ENCODE assay signal across 8 cellular contexts in genomic region chr2:28750316-28751101, GRCh38. TPM values are rescaled to one million over a fixed set of nuclear protein-coding genes. Genes with fewer than 3 reads are reported as not detected.
DNase-seq lines count a peak whose midpoint lies in the region; TF ChIP-seq lines count a peak whose summit lies in the region.

No MANE protein-coding gene starts in this region.

- peaks cover 32 to 46% (median 38%) of the 10 kb centered on the region in 10 experiments for H3K4me1 ChIP-seq in BLaER1 treated with 17β-estradiol and CSF1 and Interleukin-3, amounts not matched to agents 10 nM and 100 nM
- peaks cover 12% of the 10 kb centered on the region for H3K4me1 ChIP-seq in HEK293 (ENCODE audit: control insufficient read depth, insufficient read depth, low read length)
- H3K4me1 ChIP-seq in colonic mucosa: peaks cover 6% of the 10 kb centered on the region
- H3K4me1 ChIP-seq in stomach smooth muscle (ENCODE audit: control insufficient read depth, insufficient read depth, low read length): peaks cover 34% of the 10 kb centered on the region

- H3K4me2 ChIP-seq in BLaER1 treated with 17β-estradiol and CSF1 and Interleukin-3, amounts not matched to agents 10 nM and 100 nM: peak overlapping the region; percentile 77 to 96 (median 89)

- H3K27ac ChIP-seq in BLaER1 treated with 17β-estradiol and CSF1 and Interleukin-3, amounts not matched to agents 10 nM and 100 nM: peak overlapping the region; percentile 97 to 100 (median 98)
- peak overlapping the region; percentile 98 for H3K27ac ChIP-seq in HEK293 (ENCODE audit: extremely low read depth, low read depth, low read length)
- peak overlapping the region; percentile 95 for H3K27ac ChIP-seq in colonic mucosa
- peak overlapping the region; percentile 99 for H3K27ac ChIP-seq in stomach smooth muscle (ENCODE audit: low read length)

- CTCF ChIA-PET in HEK293 (lab: Yijun Ruan, JAX): interaction anchor here (1.9 to 2.4 kb wide), 2 partner anchors 155 to 184 kb away, joined by 10 to 19 read pairs; no protein-coding TSS in a partner anchor

- H3K36me3 ChIP-seq in BLaER1 treated with 17β-estradiol and CSF1 and Interleukin-3, amounts not matched to agents 10 nM and 100 nM: peaks cover 0 to 9% (median 0%) of the 10 kb centered on the region in 11 experiments; a peak in 1 of 22 replicates
- H3K36me3 ChIP-seq in HEK293 (ENCODE audit: control insufficient read depth in 2 of 2, insufficient read depth in 1 of 2, low read length in 2 of 2): no peaks in the 10 kb centered on the region
- H3K36me3 ChIP-seq in colonic mucosa: no peaks in the 10 kb centered on the region
- no peaks in the 10 kb centered on the region for H3K36me3 ChIP-seq in stomach smooth muscle (ENCODE audit: control insufficient read depth in 2 of 2, insufficient read depth in 2 of 2, low read length in 2 of 2)

- H3K9ac ChIP-seq in BLaER1 treated with 17β-estradiol and CSF1 and Interleukin-3, amounts not matched to agents 10 nM and 100 nM: peak overlapping the region; percentile 98 to 100 (median 99)
- H3K9ac ChIP-seq in colonic mucosa (ENCODE audit: low read depth in 2 of 2, low read length in 2 of 2) (peak overlapping the region; percentile 97 to 100), stomach smooth muscle (ENCODE audit: low read length in 2 of 2) (peak overlapping the region; percentile 89 to 94)

- POLR2A ChIA-PET in HEK293 (lab: Yijun Ruan, JAX): no interaction called here

- TF ChIP-seq CTCF in HEK293 (tag by site-specific recombination; IDR thresholded peaks at IDR 0.05) (no peak), colonic mucosa (IDR thresholded peaks at IDR 0.05) (no peak)

- peak overlapping the region; percentile 94 to 100 (median 98) for H3K4me3 ChIP-seq in BLaER1 treated with 17β-estradiol and CSF1 and Interleukin-3, amounts not matched to agents 10 nM and 100 nM
- peak overlapping the region; percentile 97 for H3K4me3 ChIP-seq in HEK293 (ENCODE audit: low read depth, low read length)
- peak overlapping the region; percentile 73 for H3K4me3 ChIP-seq in colonic mucosa
- peak overlapping the region; percentile 76 to 86 for H3K4me3 ChIP-seq in stomach smooth muscle (ENCODE audit: low read length in 2 of 2)

- no peaks in the 10 kb centered on the region for H3K27me3 ChIP-seq in BLaER1 treated with 17β-estradiol and CSF1 and Interleukin-3, amounts not matched to agents 10 nM and 100 nM
- no peaks in the 10 kb centered on the region for H3K27me3 ChIP-seq in colonic mucosa
- no peaks in the 10 kb centered on the region for H3K27me3 ChIP-seq in stomach smooth muscle (ENCODE audit: control insufficient read depth in 1 of 2, insufficient read depth in 2 of 2, low read length in 2 of 2)

- intact Hi-C loops in colonic mucosa (cut with DNase I): loop anchor here (5.0 to 10.0 kb wide), 3 partner anchors 128 to 186 kb away; no protein-coding TSS in a partner anchor

- H4K20me1 ChIP-seq in BLaER1 treated with 17β-estradiol and CSF1 and Interleukin-3, amounts not matched to agents 10 nM and 100 nM: peaks cover 26 to 35% (median 32%) of the 10 kb centered on the region in 11 experiments

- no peaks in the 10 kb centered on the region for H3K9me3 ChIP-seq in BLaER1 treated with 17β-estradiol and CSF1 and Interleukin-3, amounts not matched to agents 10 nM and 100 nM (replicated peaks in 1 of 11)
- H3K9me3 ChIP-seq in HEK293 (ENCODE audit: control insufficient read depth, insufficient read depth, low read depth, low read length) (no peaks in the 10 kb centered on the region), colonic mucosa (no peaks in the 10 kb centered on the region), stomach smooth muscle (ENCODE audit: control insufficient read depth in 2 of 2, low read length in 2 of 2) (no peaks in the 10 kb centered on the region)

- DNase-seq in T-helper 1 cell (peak in 3 of 5 donors; percentile 9 to 53 (median 17)), colonic mucosa (peak; percentile 38), lung microvascular endothelial cell (ENCODE audit: low read depth in 2 of 2) (peak; percentile 28 to 59), cerebellar nuclear complex (lab: John Stamatoyannopoulos, UW) (no peak), HPDE6-E6E7 (ENCODE audit: extremely low spot score) (no peak)

TF ChIP-seq in HEK293, 187 proteins besides CTCF, POLR2A, EP300 and RAD21:
- TF ChIP-seq SCRT2 (tag by site-specific recombination; IDR thresholded peaks at IDR 0.05): peak; percentile 64
- peak; percentile 65 for TF ChIP-seq EGR2 (tag by site-specific recombination; IDR thresholded peaks at IDR 0.05; ENCODE audit: low read depth)
- TF ChIP-seq ZNF302 (tag by site-specific recombination; IDR thresholded peaks at IDR 0.05; ENCODE audit: low read depth): no peak
- peak; percentile 72 for TF ChIP-seq ZFHX2 (tag by site-specific recombination; conservative IDR thresholded peaks at IDR 0.05)
- TF ChIP-seq, protein P1, sequence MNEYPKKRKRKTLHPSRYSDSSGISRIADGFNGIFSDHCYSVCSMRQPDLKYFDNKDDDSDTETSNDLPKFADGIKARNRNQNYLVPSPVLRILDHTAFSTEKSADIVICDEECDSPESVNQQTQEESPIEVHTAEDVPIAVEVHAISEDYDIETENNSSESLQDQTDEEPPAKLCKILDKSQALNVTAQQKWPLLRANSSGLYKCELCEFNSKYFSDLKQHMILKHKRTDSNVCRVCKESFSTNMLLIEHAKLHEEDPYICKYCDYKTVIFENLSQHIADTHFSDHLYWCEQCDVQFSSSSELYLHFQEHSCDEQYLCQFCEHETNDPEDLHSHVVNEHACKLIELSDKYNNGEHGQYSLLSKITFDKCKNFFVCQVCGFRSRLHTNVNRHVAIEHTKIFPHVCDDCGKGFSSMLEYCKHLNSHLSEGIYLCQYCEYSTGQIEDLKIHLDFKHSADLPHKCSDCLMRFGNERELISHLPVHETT (tag by site-specific recombination; IDR thresholded peaks at IDR 0.05): no peak

RNA-seq across cellular contexts. Expression of gene PPP1CB, which starts 1.1 kb away (rescaled TPM):
- total RNA-seq in colonic mucosa: 100 to 1,000 TPM; 273 to 478 TPM
- total RNA-seq in lung microvascular endothelial cell: 81.7 and 87.7 TPM in 2 replicates

Comparison
In these comparisons a context has a peak if more than half of its experiments do, and no peak if none do; other contexts are left out.
1. DNase-seq: peak in T-helper 1 cell (3 of 5), colonic mucosa (single experiment) and lung microvascular endothelial cell (2 of 2); none in cerebellar nuclear complex (0 of 2) and HPDE6-E6E7 (single experiment).
2. Peak in every context shown above with its lines, with median percentiles within 50 percentile points of each other: H3K27ac ChIP-seq, H3K4me3 ChIP-seq and H3K9ac ChIP-seq.